1 cellular context compared by ENCODE assay signal in genomic region chr6:65707134-65707826, GRCh38.
TF ChIP-seq lines count a peak whose summit lies in the region.

Gene EYS, minus strand, starts transcription at chr6:65707226. Its CDS starts 211,816 bp downstream, at chr6:65495410.

TF ChIP-seq in SK-N-SH, 30 proteins besides CTCF, POLR2A, EP300 and RAD21:
- TF ChIP-seq FOXM1 (IDR thresholded peaks at IDR 0.05; ENCODE audit: low read depth) (no peak), PBX3 (IDR thresholded peaks at IDR 0.05) (no peak), MEF2A (IDR thresholded peaks at IDR 0.05; ENCODE audit: borderline replicate concordance, low read depth) (no peak), CHD2 (IDR thresholded peaks at IDR 0.05; ENCODE audit: low read length, partially characterized antibody) (no peak), USF1 (IDR thresholded peaks at IDR 0.05; ENCODE audit: borderline replicate concordance, low read depth) (no peak), RFX5 (IDR thresholded peaks at IDR 0.05; ENCODE audit: low read length) (peak; percentile 31; the same call in 1 of the 2 replicates), MXI1 (IDR thresholded peaks at IDR 0.05; ENCODE audit: low read depth, low read length) (peak; percentile 11; the same call in 1 of the 2 replicates), SIN3A (IDR thresholded peaks at IDR 0.05; ENCODE audit: borderline replicate concordance, low read depth, low read length) (no peak), NFIC (IDR thresholded peaks at IDR 0.05; ENCODE audit: borderline replicate concordance) (no peak), ZBTB33 (IDR thresholded peaks at IDR 0.05; ENCODE audit: borderline replicate concordance, low read depth) (no peak), TCF12 (IDR thresholded peaks at IDR 0.05) (no peak), GATA2 (CRISPR knock-in tag; IDR thresholded peaks at IDR 0.05) (peak; percentile 39; the same call in 1 of the 2 replicates), FOSL2 (IDR thresholded peaks at IDR 0.05; ENCODE audit: borderline replicate concordance, low read depth) (no peak), RCOR1 (IDR thresholded peaks at IDR 0.05; ENCODE audit: low read length) (no peak), TEAD4 (IDR thresholded peaks at IDR 0.05; ENCODE audit: borderline replicate concordance, insufficient read depth) (no peak), EZH2phosphoT487 (IDR thresholded peaks at IDR 0.05; ENCODE audit: borderline replicate concordance, low read depth) (no peak)
TF ChIP-seq in SK-N-SH: peak in this region for 3.
